11 cellular contexts compared by ENCODE assay signal in genomic region chr3:158693866-158694456, GRCh38. TPM values are rescaled to one million over a fixed set of nuclear protein-coding genes. Genes with fewer than 3 reads are reported as not detected.
DNase-seq lines count a peak whose midpoint lies in the region; ATAC-seq, FAIRE-seq and TF ChIP-seq lines count a peak whose summit lies in the region.
"Not testable (repeated sequence)": the region's sequence is repeated elsewhere in the genome, so short reads cannot be mapped to it uniquely, and the experiment has no call there.
"Had no signal": no experiment of that assay in that cellular context is flagged by ENCODE, and none has a peak within 500 bp of the region (broad histone marks: within the 10 kb centered on the region; RNA-seq: fewer than 3 reads in every experiment).

No MANE protein-coding gene starts in this region.

- H3K4me3 ChIP-seq in A549; HEK293 (ENCODE audit: low read depth, low read length); K562; HepG2 (replicated peaks in 1 of 3; ENCODE audit: insufficient read depth in 1 of 3, low read depth in 2 of 3, low read length in 3 of 3): not testable (repeated sequence)

- POLR2A ChIA-PET in A549 (lab: Yijun Ruan, JAX); HEK293 (lab: Yijun Ruan, JAX); HepG2 (lab: Yijun Ruan, JAX): not testable (repeated sequence)
- POLR2A ChIA-PET in K562 (lab: Yijun Ruan, JAX) = interaction anchor here (1.2 kb wide), 2 partner anchors 10 to 19 kb away, joined by 3 to 4 read pairs; no protein-coding TSS in a partner anchor

- not testable (repeated sequence) for H4K20me1 ChIP-seq in K562 (replicated peaks; ENCODE audit: control insufficient read depth, insufficient read depth, low read length); HepG2 (ENCODE audit: insufficient read depth, low read length)

- DNase-seq in A549 (ENCODE audit: low read depth in 1 of 2, low spot score in 1 of 2); GM12892 (ENCODE audit: insufficient read length); K562 (ENCODE audit: extremely low read depth in 1 of 4, low spot score in 3 of 4); HepG2 (ENCODE audit: low spot score): not testable (repeated sequence)

- not testable (repeated sequence) for TF ChIP-seq RAD21 in A549 (conservative IDR thresholded peaks at IDR 0.05 in 1 of 2, IDR thresholded peaks at IDR 0.05 in 1 of 2); K562 (CRISPR knock-in tag; conservative IDR thresholded peaks at IDR 0.05 in 1 of 2, IDR thresholded peaks at IDR 0.05 in 1 of 2); HepG2 (CRISPR knock-in tag; IDR thresholded peaks at IDR 0.05)

- 73% methylated on average over 3 of the region's 3 CpGs for WGBS in A549 (ENCODE audit: missing lambda C conversion rate)
- WGBS in K562 (ENCODE audit: insufficient coverage, low coverage, missing lambda C conversion rate) = 95% methylated on average over 3 of the region's 3 CpGs
- 75% methylated on average over 3 of the region's 3 CpGs for WGBS in HepG2 (ENCODE audit: low lambda C conversion rate)

- in situ Hi-C loops in K562 (cut with MboI); HepG2 (cut with HindIII; ENCODE audit: extremely low pct_ligation_motif_present, low pct_unique_long_range_greater_than_20kb): not testable (repeated sequence)

- peaks cover 19% of the 10 kb centered on the region for H3K4me1 ChIP-seq in A549
- H3K4me1 ChIP-seq in HEK293 (ENCODE audit: control insufficient read depth, insufficient read depth, low read length); K562 (replicated peaks in 1 of 2; ENCODE audit: control insufficient read depth in 2 of 2, insufficient read depth in 2 of 2, low read length in 2 of 2); HepG2 (ENCODE audit: insufficient read depth, low read length): not testable (repeated sequence)

- not testable (repeated sequence) for H3K27ac ChIP-seq in A549; HEK293 (ENCODE audit: extremely low read depth, low read depth, low read length); K562 (ENCODE audit: extremely low read depth, low read depth, low read length); HepG2 (ENCODE audit: extremely low read length, insufficient read depth, low read length)

- TF ChIP-seq POLR2A in A549 (IDR thresholded peaks at IDR 0.05; ENCODE audit: low read length); GM12892 (IDR thresholded peaks at IDR 0.05; ENCODE audit: low read depth, low read length); K562 (conservative IDR thresholded peaks at IDR 0.05); HepG2 (IDR thresholded peaks at IDR 0.05; ENCODE audit: insufficient read depth in 1 of 2, low read depth in 2 of 2, low read length in 2 of 2): not testable (repeated sequence)

- H3K4me2 ChIP-seq in A549; K562 (ENCODE audit: insufficient read depth, low read length); HepG2 (ENCODE audit: low read depth, low read length): not testable (repeated sequence)

- H3K79me2 ChIP-seq in K562 (ENCODE audit: control insufficient read depth, insufficient read depth, low read length); HepG2 (ENCODE audit: insufficient read depth, low read length): not testable (repeated sequence)

- not testable (repeated sequence) for H3K9me1 ChIP-seq in K562 (ENCODE audit: control insufficient read depth, insufficient read depth, low read length)

- ATAC-seq in A549, K562, HepG2: not testable (repeated sequence)

- not testable (repeated sequence) for H3K9ac ChIP-seq in K562 (ENCODE audit: insufficient read depth in 1 of 2, low read depth in 2 of 2, low read length in 2 of 2); HepG2 (ENCODE audit: insufficient read depth, low read depth, low read length)

- not testable (repeated sequence) for BruUV-seq in K562 (replicated peaks; lab: Mats Ljungman, UMichigan)
- BruUV-seq in HepG2 (replicated peaks; lab: Mats Ljungman, UMichigan) = TSS peak; percentile 17

- not testable (repeated sequence) for H3K27me3 ChIP-seq in K562 (ENCODE audit: control insufficient read depth in 2 of 2, insufficient read depth in 2 of 2, low read length in 2 of 2); HepG2 (ENCODE audit: control insufficient read depth in 1 of 2, insufficient read depth in 2 of 2, low read length in 2 of 2)

- not testable (repeated sequence) for FAIRE-seq in A549 (lab: Jason Lieb, UNC); K562 (lab: Jason Lieb, UNC); HepG2 (lab: Jason Lieb, UNC)
- FAIRE-seq in GM12892 (lab: Jason Lieb, UNC) = peak; percentile 74

- intact Hi-C loops in K562 (cut with micrococcal nuclease); HepG2 (cut with micrococcal nuclease; ENCODE audit: unreplicated experiment): not testable (repeated sequence)

- CTCF ChIA-PET in A549 (lab: Yijun Ruan, JAX); HEK293 (lab: Yijun Ruan, JAX); HepG2 (lab: Yijun Ruan, JAX; ENCODE audit: low intra/inter-chr PET ratio, low total read pairs): not testable (repeated sequence)
- CTCF ChIA-PET in K562 (lab: Yijun Ruan, JAX; ENCODE audit: low intra/inter-chr PET ratio) = interaction anchor here (0.6 kb wide), 1 partner anchor 9 kb away, joined by 3 read pairs; no protein-coding TSS in a partner anchor

- not testable (repeated sequence) for TF ChIP-seq EP300 in A549 (IDR thresholded peaks at IDR 0.05); K562 (IDR thresholded peaks at IDR 0.05; ENCODE audit: low read length); HepG2 (IDR thresholded peaks at IDR 0.05; ENCODE audit: low read depth in 2 of 2, low read length in 2 of 2); HepG2 (CRISPR knock-in tag; IDR thresholded peaks at IDR 0.05; ENCODE audit: borderline replicate concordance)

- H3K36me3 ChIP-seq in HEK293 (ENCODE audit: control insufficient read depth in 2 of 2, insufficient read depth in 1 of 2, low read length in 2 of 2) (peaks cover 0 to 29% of the 10 kb centered on the region in 2 experiments; a peak in 1 of 3 replicates), K562 (ENCODE audit: control insufficient read depth, insufficient read depth, low read length) (peaks cover 72% of the 10 kb centered on the region), HepG2 (replicated peaks in 1 of 2; ENCODE audit: control insufficient read depth in 1 of 2, insufficient read depth in 2 of 2, low read length in 2 of 2) (peaks cover 1 to 10% of the 10 kb centered on the region in 2 experiments; a peak in 3 of 5 replicates)

- H2AFZ ChIP-seq in K562 (ENCODE audit: low read depth, low read length); HepG2 (ENCODE audit: low read length): not testable (repeated sequence)

- not testable (repeated sequence) for TF ChIP-seq CTCF in A549 (IDR thresholded peaks at IDR 0.05); HEK293 (tag by site-specific recombination; IDR thresholded peaks at IDR 0.05); K562 (IDR thresholded peaks at IDR 0.05 in 2 of 3, conservative IDR thresholded peaks at IDR 0.05 in 1 of 3; ENCODE audit: insufficient read depth in 2 of 3, low read depth in 1 of 3, low read length in 3 of 3); HepG2 (CRISPR knock-in tag; IDR thresholded peaks at IDR 0.05)

- not testable (repeated sequence) for H3K9me3 ChIP-seq in A549; HEK293 (ENCODE audit: control insufficient read depth, insufficient read depth, low read depth, low read length); K562 (replicated peaks; ENCODE audit: control insufficient read depth, insufficient read depth, low read depth, low read length); HepG2 (ENCODE audit: low read length)

RNA-seq across cellular contexts. Expression of gene LXN, which starts 21.5 kb away (rescaled TPM):
- polyA plus RNA-seq in A549 (2011; rRNA removed) (131 and 135 TPM in 2 replicates), A549 (2017; fragmentation: RNase III; extraction: RNeasy Plus Mini Kit Qiagen cat#74134 plus additional on column Dnase treatment) (36.5 to 51.8 TPM (median 37.9 TPM) in 3 replicates), K562 (2011; rRNA removed) (not detected in 2 replicates), K562 (2014; fragmentation: Illumina TruSeq; extraction: Trizol) (not detected in 2 replicates), K562 (2014; fragmentation: Nextera tagmentation; extraction: Ambion mirVana) (under 1 TPM in 1 of 2 experiments, not detected in 1; 0.08 TPM), K562 (2014; rRNA removed) (not detected in 2 replicates), HepG2 (2011; rRNA removed) (not detected in 2 replicates)
- 40.2 and 45.0 TPM in 2 replicates for polyA plus RNA-seq in A549 (2012; cell fraction: cytosol; rRNA removed)
- 18.5 and 19.1 TPM in 2 replicates for polyA plus RNA-seq in A549 (2012; cell fraction: nucleus; rRNA removed)
- 20.4 and 31.8 TPM in 2 replicates for polyA minus RNA-seq in A549 (2011; rRNA and poly(A)+ RNA removed)
- polyA plus RNA-seq in GM12892 (2012; ENCODE audit: missing spikeins) = 19.3 TPM
- total RNA-seq in K562 (2011; cell fraction: chromatin; rRNA removed; ENCODE audit: low replicate concordance) = not detected in 2 replicates
- total RNA-seq in K562 (2011; cell fraction: nucleolus; rRNA removed) = not detected in 2 replicates
- not detected in 2 replicates for total RNA-seq in K562 (2011; cell fraction: nucleoplasm; rRNA removed)
- total RNA-seq in K562 (2014; rRNA removed) (not detected in 2 replicates), K562 (2014; rRNA removed; fragmentation: Illumina TruSeq; extraction: Trizol) (not detected in 2 replicates), K562 (2015; rRNA removed; fragmentation: Illumina TruSeq; extraction: Trizol) (not detected in 2 replicates), K562 (2021) (0.13 and 0.34 TPM in 2 replicates), HepG2 (2016; rRNA removed; fragmentation: Illumina TruSeq; extraction: Trizol) (not detected in 2 replicates)
- polyA plus RNA-seq in K562 (2011; cell fraction: cytosol; rRNA removed) = not detected in 2 replicates
- not detected in 2 replicates for polyA plus RNA-seq in K562 (2011; cell fraction: nucleus; rRNA removed)
- not detected in 2 replicates for polyA plus RNA-seq in K562 (2012)
- not detected in 2 replicates for polyA minus RNA-seq in K562 (2011; rRNA and poly(A)+ RNA removed)
- polyA minus RNA-seq in K562 (2011; cell fraction: cytosol; rRNA and poly(A)+ RNA removed) = not detected in 2 replicates
- polyA minus RNA-seq in K562 (2011; cell fraction: nucleus; rRNA and poly(A)+ RNA removed) = not detected in 2 replicates
- not detected in 2 replicates for total RNA-seq in HepG2 (2016; cell fraction: cytosol; rRNA removed; fragmentation: Illumina TruSeq; extraction: Trizol; ENCODE audit: low read depth)
- total RNA-seq in HepG2 (2016; cell fraction: insoluble cytoplasmic fraction; rRNA removed; fragmentation: Illumina TruSeq; extraction: Trizol) = not detected in 2 replicates
- not detected in 2 replicates for total RNA-seq in HepG2 (2016; cell fraction: membrane; rRNA removed; fragmentation: Illumina TruSeq; extraction: Trizol)
- total RNA-seq in HepG2 (2016; cell fraction: nucleus; rRNA removed; fragmentation: Illumina TruSeq; extraction: Trizol) = not detected in 2 replicates
- polyA plus RNA-seq in HepG2 (2011; cell fraction: cytosol; rRNA removed) = not detected in 2 replicates
- polyA plus RNA-seq in HepG2 (2011; cell fraction: nucleus; rRNA removed) = not detected in 2 replicates
- not detected in 2 replicates for polyA plus RNA-seq in HepG2 (2012)
- not detected in 2 replicates for polyA plus RNA-seq in HepG2 (2016; cell fraction: cytosol; fragmentation: Illumina TruSeq; extraction: Trizol; ENCODE audit: low read depth)
- not detected in 2 replicates for polyA plus RNA-seq in HepG2 (2016; cell fraction: insoluble cytoplasmic fraction; fragmentation: Illumina TruSeq; extraction: Trizol; ENCODE audit: low read depth)
- polyA plus RNA-seq in HepG2 (2016; cell fraction: membrane; fragmentation: Illumina TruSeq; extraction: Trizol; ENCODE audit: low read depth) = not detected in 2 replicates
- polyA plus RNA-seq in HepG2 (2016; cell fraction: nucleus; fragmentation: Illumina TruSeq; extraction: Trizol; ENCODE audit: insufficient read depth, low read depth) = not detected in 2 replicates
- 10.7 TPM in 1 of 2 replicates, not detected in the other for polyA minus RNA-seq in HepG2 (2011; rRNA and poly(A)+ RNA removed; ENCODE audit: low replicate concordance)
- polyA minus RNA-seq in HepG2 (2011; cell fraction: cytosol; rRNA and poly(A)+ RNA removed) = 0.53 TPM in 1 of 2 replicates, not detected in the other
- not detected in 2 replicates for polyA minus RNA-seq in HepG2 (2011; cell fraction: nucleus; rRNA and poly(A)+ RNA removed)
- total RNA-seq: A172 had no signal

RNA-seq across cellular contexts. Expression of gene RARRES1, which starts 38.3 kb away (rescaled TPM):
- polyA plus RNA-seq in A549 (2011; rRNA removed) (33.4 and 38.4 TPM in 2 replicates), A549 (2017; fragmentation: RNase III; extraction: RNeasy Plus Mini Kit Qiagen cat#74134 plus additional on column Dnase treatment) (8.5 to 16.6 TPM (median 10.9 TPM) in 3 replicates), K562 (2011; rRNA removed) (not detected in 2 replicates), K562 (2014; fragmentation: Illumina TruSeq; extraction: Trizol) (not detected in 2 replicates), K562 (2014; fragmentation: Nextera tagmentation; extraction: Ambion mirVana) (not detected), K562 (2014; rRNA removed) (not detected in 2 replicates), HepG2 (2011; rRNA removed) (not detected in 2 replicates)
- 2.5 and 3.5 TPM in 2 replicates for polyA plus RNA-seq in A549 (2012; cell fraction: cytosol; rRNA removed)
- 5.2 and 5.5 TPM in 2 replicates for polyA plus RNA-seq in A549 (2012; cell fraction: nucleus; rRNA removed)
- polyA minus RNA-seq in A549 (2011; rRNA and poly(A)+ RNA removed) = 2.9 and 3.5 TPM in 2 replicates
- polyA plus RNA-seq in GM12892 (2012; ENCODE audit: missing spikeins) = 0.13 TPM
- total RNA-seq in K562 (2011; cell fraction: chromatin; rRNA removed; ENCODE audit: low replicate concordance) = not detected in 2 replicates
- total RNA-seq in K562 (2011; cell fraction: nucleolus; rRNA removed) = not detected in 2 replicates
- total RNA-seq in K562 (2011; cell fraction: nucleoplasm; rRNA removed) = not detected in 2 replicates
- total RNA-seq in K562 (2014; rRNA removed) (not detected in 2 replicates), K562 (2014; rRNA removed; fragmentation: Illumina TruSeq; extraction: Trizol) (not detected in 2 replicates), K562 (2015; rRNA removed; fragmentation: Illumina TruSeq; extraction: Trizol) (not detected in 2 replicates), K562 (2021) (not detected in 2 replicates), HepG2 (2016; rRNA removed; fragmentation: Illumina TruSeq; extraction: Trizol) (not detected in 2 replicates)
- not detected in 2 replicates for polyA plus RNA-seq in K562 (2011; cell fraction: cytosol; rRNA removed)
- not detected in 2 replicates for polyA plus RNA-seq in K562 (2011; cell fraction: nucleus; rRNA removed)
- polyA plus RNA-seq in K562 (2012) = not detected in 2 replicates
- not detected in 2 replicates for polyA minus RNA-seq in K562 (2011; rRNA and poly(A)+ RNA removed)
- polyA minus RNA-seq in K562 (2011; cell fraction: cytosol; rRNA and poly(A)+ RNA removed) = not detected in 2 replicates
- polyA minus RNA-seq in K562 (2011; cell fraction: nucleus; rRNA and poly(A)+ RNA removed) = not detected in 2 replicates
- total RNA-seq in HepG2 (2016; cell fraction: cytosol; rRNA removed; fragmentation: Illumina TruSeq; extraction: Trizol; ENCODE audit: low read depth) = not detected in 2 replicates
- not detected in 2 replicates for total RNA-seq in HepG2 (2016; cell fraction: insoluble cytoplasmic fraction; rRNA removed; fragmentation: Illumina TruSeq; extraction: Trizol)
- not detected in 2 replicates for total RNA-seq in HepG2 (2016; cell fraction: membrane; rRNA removed; fragmentation: Illumina TruSeq; extraction: Trizol)
- total RNA-seq in HepG2 (2016; cell fraction: nucleus; rRNA removed; fragmentation: Illumina TruSeq; extraction: Trizol) = not detected in 2 replicates
- not detected in 2 replicates for polyA plus RNA-seq in HepG2 (2011; cell fraction: cytosol; rRNA removed)
- not detected in 2 replicates for polyA plus RNA-seq in HepG2 (2011; cell fraction: nucleus; rRNA removed)
- polyA plus RNA-seq in HepG2 (2012) = not detected in 2 replicates
- not detected in 2 replicates for polyA plus RNA-seq in HepG2 (2016; cell fraction: cytosol; fragmentation: Illumina TruSeq; extraction: Trizol; ENCODE audit: low read depth)
- polyA plus RNA-seq in HepG2 (2016; cell fraction: insoluble cytoplasmic fraction; fragmentation: Illumina TruSeq; extraction: Trizol; ENCODE audit: low read depth) = not detected in 2 replicates
- polyA plus RNA-seq in HepG2 (2016; cell fraction: membrane; fragmentation: Illumina TruSeq; extraction: Trizol; ENCODE audit: low read depth) = not detected in 2 replicates
- not detected in 2 replicates for polyA plus RNA-seq in HepG2 (2016; cell fraction: nucleus; fragmentation: Illumina TruSeq; extraction: Trizol; ENCODE audit: insufficient read depth, low read depth)
- 0.63 TPM in 1 of 2 replicates, not detected in the other for polyA minus RNA-seq in HepG2 (2011; rRNA and poly(A)+ RNA removed; ENCODE audit: low replicate concordance)
- polyA minus RNA-seq in HepG2 (2011; cell fraction: cytosol; rRNA and poly(A)+ RNA removed) = not detected in 2 replicates
- polyA minus RNA-seq in HepG2 (2011; cell fraction: nucleus; rRNA and poly(A)+ RNA removed) = not detected in 2 replicates
- total RNA-seq: A172; A673; CD4-positive, alpha-beta memory T cell; CD4-positive, CD25-positive, alpha-beta regulatory T cell; CD8-positive, alpha-beta memory T cell had no signal
- polyA plus RNA-seq: CD14-positive monocyte; CD4-positive, alpha-beta memory T cell; CD4-positive, CD25-positive, alpha-beta regulatory T cell; CD8-positive, alpha-beta memory T cell had no signal

RNA-seq across cellular contexts. Expression of gene GFM1, which starts 49.6 kb away (rescaled TPM):
- 54.5 and 71.4 TPM in 2 replicates for polyA plus RNA-seq in A549 (2011; rRNA removed)
- polyA plus RNA-seq in A549 (2012; cell fraction: cytosol; rRNA removed) = 13.0 and 15.8 TPM in 2 replicates
- 11.9 and 14.1 TPM in 2 replicates for polyA plus RNA-seq in A549 (2012; cell fraction: nucleus; rRNA removed)
- polyA plus RNA-seq in A549 (2017; fragmentation: RNase III; extraction: RNeasy Plus Mini Kit Qiagen cat#74134 plus additional on column Dnase treatment) = 47.0 to 50.9 TPM (median 48.8 TPM) in 3 replicates
- 45.2 and 56.1 TPM in 2 replicates for polyA minus RNA-seq in A549 (2011; rRNA and poly(A)+ RNA removed)
- 40.0 TPM for polyA plus RNA-seq in GM12892 (2012; ENCODE audit: missing spikeins)
- total RNA-seq in K562 (2011; cell fraction: chromatin; rRNA removed; ENCODE audit: low replicate concordance) = 45.4 and 126 TPM in 2 replicates
- 31.7 and 37.6 TPM in 2 replicates for total RNA-seq in K562 (2011; cell fraction: nucleolus; rRNA removed)
- total RNA-seq in K562 (2011; cell fraction: nucleoplasm; rRNA removed) = 67.2 and 108 TPM in 2 replicates
- 70.0 and 81.6 TPM in 2 replicates for total RNA-seq in K562 (2014; rRNA removed)
- total RNA-seq in K562 (2014; rRNA removed; fragmentation: Illumina TruSeq; extraction: Trizol) = 85.2 and 92.0 TPM in 2 replicates
- 75.1 and 78.3 TPM in 2 replicates for total RNA-seq in K562 (2015; rRNA removed; fragmentation: Illumina TruSeq; extraction: Trizol)
- total RNA-seq in K562 (2021) = 79.0 and 86.7 TPM in 2 replicates
- polyA plus RNA-seq in K562 (2011; rRNA removed) = 33.1 and 54.9 TPM in 2 replicates
- polyA plus RNA-seq in K562 (2011; cell fraction: cytosol; rRNA removed) = 13.9 and 15.4 TPM in 2 replicates
- polyA plus RNA-seq in K562 (2011; cell fraction: nucleus; rRNA removed) = 39.9 and 48.2 TPM in 2 replicates
- 24.3 and 41.2 TPM in 2 replicates for polyA plus RNA-seq in K562 (2012)
- polyA plus RNA-seq in K562 (2014; fragmentation: Illumina TruSeq; extraction: Trizol) = 64.8 and 68.5 TPM in 2 replicates
- polyA plus RNA-seq in K562 (2014; fragmentation: Nextera tagmentation; extraction: Ambion mirVana) = 10 to 100 TPM; 38.9 to 49.9 TPM
- 52.8 and 68.7 TPM in 2 replicates for polyA plus RNA-seq in K562 (2014; rRNA removed)
- polyA minus RNA-seq in K562 (2011; rRNA and poly(A)+ RNA removed) = 118 and 146 TPM in 2 replicates
- polyA minus RNA-seq in K562 (2011; cell fraction: cytosol; rRNA and poly(A)+ RNA removed) = 23.9 and 41.8 TPM in 2 replicates
- 52.4 and 86.2 TPM in 2 replicates for polyA minus RNA-seq in K562 (2011; cell fraction: nucleus; rRNA and poly(A)+ RNA removed)
- total RNA-seq in HepG2 (2016; rRNA removed; fragmentation: Illumina TruSeq; extraction: Trizol) = 37.8 and 59.0 TPM in 2 replicates
- 10.0 and 10.7 TPM in 2 replicates for total RNA-seq in HepG2 (2016; cell fraction: cytosol; rRNA removed; fragmentation: Illumina TruSeq; extraction: Trizol; ENCODE audit: low read depth)
- total RNA-seq in HepG2 (2016; cell fraction: insoluble cytoplasmic fraction; rRNA removed; fragmentation: Illumina TruSeq; extraction: Trizol) = 38.7 and 54.4 TPM in 2 replicates
- 10.6 and 14.2 TPM in 2 replicates for total RNA-seq in HepG2 (2016; cell fraction: membrane; rRNA removed; fragmentation: Illumina TruSeq; extraction: Trizol)
- 60.2 and 65.6 TPM in 2 replicates for total RNA-seq in HepG2 (2016; cell fraction: nucleus; rRNA removed; fragmentation: Illumina TruSeq; extraction: Trizol)
- 9.6 and 10.5 TPM in 2 replicates for polyA plus RNA-seq in HepG2 (2011; rRNA removed)
- 4.9 and 7.3 TPM in 2 replicates for polyA plus RNA-seq in HepG2 (2011; cell fraction: cytosol; rRNA removed)
- 7.1 and 7.4 TPM in 2 replicates for polyA plus RNA-seq in HepG2 (2011; cell fraction: nucleus; rRNA removed)
- polyA plus RNA-seq in HepG2 (2012) = 12.7 and 15.4 TPM in 2 replicates
- polyA plus RNA-seq in HepG2 (2016; cell fraction: cytosol; fragmentation: Illumina TruSeq; extraction: Trizol; ENCODE audit: low read depth) = 1.5 and 1.7 TPM in 2 replicates
- 23.9 and 32.4 TPM in 2 replicates for polyA plus RNA-seq in HepG2 (2016; cell fraction: insoluble cytoplasmic fraction; fragmentation: Illumina TruSeq; extraction: Trizol; ENCODE audit: low read depth)
- 2.9 and 3.0 TPM in 2 replicates for polyA plus RNA-seq in HepG2 (2016; cell fraction: membrane; fragmentation: Illumina TruSeq; extraction: Trizol; ENCODE audit: low read depth)
- 36.9 and 42.6 TPM in 2 replicates for polyA plus RNA-seq in HepG2 (2016; cell fraction: nucleus; fragmentation: Illumina TruSeq; extraction: Trizol; ENCODE audit: insufficient read depth, low read depth)
- polyA minus RNA-seq in HepG2 (2011; rRNA and poly(A)+ RNA removed; ENCODE audit: low replicate concordance) = 15.5 and 48.8 TPM in 2 replicates
- polyA minus RNA-seq in HepG2 (2011; cell fraction: cytosol; rRNA and poly(A)+ RNA removed) = 17.5 and 18.8 TPM in 2 replicates
- 74.7 and 81.6 TPM in 2 replicates for polyA minus RNA-seq in HepG2 (2011; cell fraction: nucleus; rRNA and poly(A)+ RNA removed)

Comparison
In these comparisons a context has a peak if more than half of its experiments do, and no peak if none do; other contexts are left out.
1. RNA of gene LXN, which starts 21.5 kb away (polyA plus RNA-seq): 18.5 to 135 TPM in A549; 0.08 TPM in K562 and not detected in HepG2; every median in the first group is over 10 times any median in the second.